In the genomic region with DNA sequence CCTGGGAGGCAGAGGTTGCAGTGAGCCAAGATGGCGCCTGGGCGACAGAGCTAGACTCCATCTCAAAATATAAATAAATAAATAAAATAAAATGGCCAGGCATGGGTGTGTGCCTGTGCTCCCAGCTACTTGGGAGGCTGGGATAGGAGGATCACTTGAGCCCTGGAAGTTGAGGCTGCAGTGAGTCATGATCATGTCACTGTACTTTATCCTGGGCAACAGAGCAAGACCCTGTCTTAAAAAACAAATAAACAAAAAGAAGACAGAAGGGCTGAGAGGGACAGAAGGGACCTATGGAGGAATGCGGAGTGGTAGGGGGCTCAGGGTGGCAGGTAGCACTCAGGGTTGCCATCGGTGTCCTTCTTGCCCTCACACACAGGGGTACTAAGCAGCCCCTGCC, we compare ENCODE assay signal across 1 cellular context.
TF ChIP-seq lines count a peak whose summit lies in the region.

No MANE protein-coding gene starts in this region.

TF ChIP-seq in GM12878, 131 proteins besides CTCF, POLR2A, EP300 and RAD21:
- no peak for TF ChIP-seq TBL1XR1 (IDR thresholded peaks at IDR 0.05; ENCODE audit: low read depth, low read length)
- 0 out of 4 replicates have a peak, but pooled peaks of 1 of the 2 experiments have one; percentile 1 for TF ChIP-seq ETV6 (conservative IDR thresholded peaks at IDR 0.05 in 1 of 2, IDR thresholded peaks at IDR 0.05 in 1 of 2; ENCODE audit: borderline replicate concordance in 1 of 2, low read depth in 1 of 2)
TF ChIP-seq in GM12878: peak in this region for 1.
